1 cellular context compared by ENCODE assay signal in genomic region chr10:71218046-71218832, GRCh38.
TF ChIP-seq lines count a peak whose summit lies in the region.

No MANE protein-coding gene starts in this region.

TF ChIP-seq in HEK293, 187 proteins besides CTCF, POLR2A, EP300 and RAD21 (continued from another document):
- TF ChIP-seq ZNF639 (tag by site-specific recombination; IDR thresholded peaks at IDR 0.05) (peak; percentile 95), ZFP3 (tag by site-specific recombination; IDR thresholded peaks at IDR 0.05; ENCODE audit: low read depth) (no peak), ZNF514 (tag by site-specific recombination; IDR thresholded peaks at IDR 0.05) (no peak), KLF17 (tag by site-specific recombination; IDR thresholded peaks at IDR 0.05) (peak; percentile 100), KLF9 (tag by site-specific recombination; IDR thresholded peaks at IDR 0.05; ENCODE audit: low read depth) (peak; percentile 93), EGR2 (tag by site-specific recombination; IDR thresholded peaks at IDR 0.05; ENCODE audit: low read depth) (peak; percentile 100), ZNF18 (tag by site-specific recombination; IDR thresholded peaks at IDR 0.05) (peak; percentile 72), ZFP69B (tag by site-specific recombination; IDR thresholded peaks at IDR 0.05) (peak; percentile 64), KLF16 (tag by site-specific recombination; IDR thresholded peaks at IDR 0.05) (peak; percentile 27; the same call in 1 of the 2 replicates), ZNF521 (tag by site-specific recombination; IDR thresholded peaks at IDR 0.05) (no peak), ZNF2 (tag by site-specific recombination; IDR thresholded peaks at IDR 0.05) (peak; percentile 78; the same call in 1 of the 2 replicates), ZNF626 (tag by site-specific recombination; IDR thresholded peaks at IDR 0.05) (no peak), ZNF394 (tag by site-specific recombination; IDR thresholded peaks at IDR 0.05; ENCODE audit: borderline replicate concordance) (peak; percentile 65; the same call in 1 of the 2 replicates), TCF7L2 (IDR thresholded peaks at IDR 0.05; ENCODE audit: borderline replicate concordance, low read depth, low read length) (no peak), ZBTB1 (tag by site-specific recombination; IDR thresholded peaks at IDR 0.05) (peak; percentile 84; the same call in 1 of the 2 replicates), ZBTB48 (tag by site-specific recombination; IDR thresholded peaks at IDR 0.05) (peak; percentile 63), HIC1 (tag by site-specific recombination; IDR thresholded peaks at IDR 0.05) (peak; percentile 85), ZNF501 (tag by site-specific recombination; IDR thresholded peaks at IDR 0.05) (no peak), WT1 (tag by site-specific recombination; IDR thresholded peaks at IDR 0.05) (peak; percentile 88), HOXC10 (CRISPR knock-in tag; IDR thresholded peaks at IDR 0.05) (no peak), ZNF366 (tag by site-specific recombination; conservative IDR thresholded peaks at IDR 0.05) (peak; percentile 93), ZXDB (tag by site-specific recombination; IDR thresholded peaks at IDR 0.05) (peak; percentile 54), ZNF692 (tag by site-specific recombination; IDR thresholded peaks at IDR 0.05) (peak; percentile 67), ZBTB21 (tag by site-specific recombination; IDR thresholded peaks at IDR 0.05) (peak; percentile 74), ZBTB17 (tag by site-specific recombination; IDR thresholded peaks at IDR 0.05) (peak; percentile 69), ZNF169 (tag by site-specific recombination; IDR thresholded peaks at IDR 0.05) (0 out of 2 replicates have a peak, but pooled peaks have one; percentile 33), KLF7 (tag by site-specific recombination; IDR thresholded peaks at IDR 0.05; ENCODE audit: borderline replicate concordance) (peak; percentile 82), KLF8 (tag by site-specific recombination; IDR thresholded peaks at IDR 0.05) (peak; percentile 98), ZBTB7A (tag by site-specific recombination; IDR thresholded peaks at IDR 0.05; ENCODE audit: low read depth) (peak; percentile 54), SP2 (tag by site-specific recombination; IDR thresholded peaks at IDR 0.05) (peak; percentile 60), ZEB2 (tag by site-specific recombination; IDR thresholded peaks at IDR 0.05) (peak; percentile 91), IKZF3 (tag by site-specific recombination; IDR thresholded peaks at IDR 0.05) (peak; percentile 80), ZBTB20 (tag by site-specific recombination; IDR thresholded peaks at IDR 0.05) (peak; percentile 72), ZNF398 (tag by site-specific recombination; IDR thresholded peaks at IDR 0.05) (peak; percentile 97), ZSCAN18 (tag by site-specific recombination; IDR thresholded peaks at IDR 0.05) (no peak), ZNF629 (tag by site-specific recombination; IDR thresholded peaks at IDR 0.05) (peak; percentile 84)
